In genomic region chr9:132241483-132241839, GRCh38 we compare ENCODE assay signal across 8 cellular contexts.
DNase-seq lines count a peak whose midpoint lies in the region; ATAC-seq and TF ChIP-seq lines count a peak whose summit lies in the region.

No MANE protein-coding gene starts in this region.

- peak overlapping the region; percentile 86 for H3K27ac Mint-ChIP-seq in T-helper 2 cell treated with Interferon-gamma antibody and Interleukin-4, amounts not matched to agents 5 μg/mL and 100 μg/mL, for 36 hours

- POLR2A ChIA-PET in GM10248 (lab: Yijun Ruan, JAX) = no interaction called here

- peaks cover 0 to 21% (median 8%) of the 10 kb centered on the region in 4 donors for H3K4me1 ChIP-seq in Peyer's patch
- H3K4me1 ChIP-seq in gastroesophageal sphincter = peaks cover 0 to 50% (median 5%) of the 10 kb centered on the region in 3 donors
- H3K4me1 ChIP-seq in smooth muscle cell (ENCODE audit: low read depth) = peaks cover 7% of the 10 kb centered on the region

- TF ChIP-seq CTCF in Peyer's patch (IDR thresholded peaks at IDR 0.05) = peak in 1 of 6 experiments; percentile 6
- peak in 1 of 4 experiments; percentile 14 for TF ChIP-seq CTCF in gastroesophageal sphincter (IDR thresholded peaks at IDR 0.05)
- TF ChIP-seq CTCF in smooth muscle cell (IDR thresholded peaks at IDR 0.05; ENCODE audit: borderline replicate concordance, insufficient read depth, poor library complexity, severe bottlenecking) = no peak
- TF ChIP-seq CTCF in GM10248 (IDR thresholded peaks at IDR 0.05; ENCODE audit: control extremely low read depth, extremely low read depth, low read depth, missing control alignments) = no peak

- peak overlapping the region; percentile 92 for H3K4me3 Mint-ChIP-seq in T-helper 2 cell treated with Interferon-gamma antibody and Interleukin-4, amounts not matched to agents 5 μg/mL and 100 μg/mL, for 36 hours

- WGBS in gastroesophageal sphincter (ENCODE audit: low coverage in 1 of 2), 2 donors = 5% methylated on average over 13 of the region's 33 CpGs; no CpG with 5 or more reads in 1 of the 2 donors
- 0% methylated on average over 1 of the region's 33 CpGs for WGBS in smooth muscle cell (ENCODE audit: low lambda C conversion rate)

- no peaks in the 10 kb centered on the region for H3K79me2 ChIP-seq in smooth muscle cell (ENCODE audit: low read depth)

- H3K27me3 Mint-ChIP-seq in T-helper 2 cell treated with Interferon-gamma antibody and Interleukin-4, amounts not matched to agents 5 μg/mL and 100 μg/mL, for 36 hours (ENCODE audit: low read depth) = peaks cover 30% of the 10 kb centered on the region

- no peak overlapping the region for H2AFZ ChIP-seq in smooth muscle cell (ENCODE audit: low read depth)

- peaks cover 6% of the 10 kb centered on the region for H3K4me1 Mint-ChIP-seq in T-helper 2 cell treated with Interferon-gamma antibody and Interleukin-4, amounts not matched to agents 5 μg/mL and 100 μg/mL, for 36 hours (ENCODE audit: low read depth)

- CTCF ChIA-PET in GM10248 (lab: Yijun Ruan, JAX) = interaction anchor here (0.8 to 10.0 kb wide), 6 partner anchors 11 to 480 kb away, joined by 3 to 154 read pairs (median 4); no protein-coding TSS in a partner anchor

- no peaks in the 10 kb centered on the region for H3K9me3 Mint-ChIP-seq in T-helper 2 cell treated with Interferon-gamma antibody and Interleukin-4, amounts not matched to agents 5 μg/mL and 100 μg/mL, for 36 hours

- TF ChIP-seq POLR2A in Peyer's patch (IDR thresholded peaks at IDR 0.05) (no peak), gastroesophageal sphincter (IDR thresholded peaks at IDR 0.05) (no peak)

- no peaks in the 10 kb centered on the region for H4K20me1 ChIP-seq in smooth muscle cell (ENCODE audit: low read depth)

- H3K36me3 ChIP-seq in Peyer's patch (no peaks in the 10 kb centered on the region), gastroesophageal sphincter (no peaks in the 10 kb centered on the region), smooth muscle cell (ENCODE audit: low read depth) (no peaks in the 10 kb centered on the region)

- no peaks in the 10 kb centered on the region for H3K27me3 ChIP-seq in Peyer's patch
- peaks cover 14% of the 10 kb centered on the region for H3K27me3 ChIP-seq in gastroesophageal sphincter
- H3K27me3 ChIP-seq in smooth muscle cell (ENCODE audit: low read depth) = peaks cover 77% of the 10 kb centered on the region

- no peak for ATAC-seq in gastroesophageal sphincter

- no peak for DNase-seq in T-helper 2 cell treated with Interferon-gamma antibody and Interleukin-4, amounts not matched to agents 5 μg/mL and 100 μg/mL, for 36 hours (ENCODE audit: low spot score)
- no peak for DNase-seq in T-helper 2 cell
- no peak for DNase-seq in Peyer's patch
- no peak for DNase-seq in smooth muscle cell (lab: John Stamatoyannopoulos, UW; ENCODE audit: unreplicated experiment)
- no peak for DNase-seq in NCI-H345 (lab: John Stamatoyannopoulos, UW)
- no peak for DNase-seq in GM10248 (ENCODE audit: extremely low spot score)
- no peak for DNase-seq in NCI-H748 (lab: John Stamatoyannopoulos, UW; ENCODE audit: unreplicated experiment)

- TF ChIP-seq EP300 in gastroesophageal sphincter (IDR thresholded peaks at IDR 0.05) = no peak

- no peaks in the 10 kb centered on the region for H3F3A ChIP-seq in smooth muscle cell (ENCODE audit: low read depth)

- H3K27ac ChIP-seq in Peyer's patch (peak overlapping the region; percentile 10 to 84 (median 30)), gastroesophageal sphincter (peak overlapping the region in 3 of 4 donors; percentile 20 to 71 (median 59)), smooth muscle cell (ENCODE audit: low read depth) (no peak overlapping the region)

- H3K4me2 ChIP-seq in smooth muscle cell = peak overlapping the region; percentile 93

- H3K4me3 ChIP-seq in Peyer's patch = peak overlapping the region; percentile 44 to 93 (median 75)
- H3K4me3 ChIP-seq in gastroesophageal sphincter = peak overlapping the region; percentile 48 to 66
- H3K4me3 ChIP-seq in smooth muscle cell = peak overlapping the region; percentile 66

- H3K9me3 ChIP-seq in Peyer's patch = no peaks in the 10 kb centered on the region
- H3K9me3 ChIP-seq in gastroesophageal sphincter = no peaks in the 10 kb centered on the region
- no peaks in the 10 kb centered on the region for H3K9me3 ChIP-seq in smooth muscle cell (replicated peaks; ENCODE audit: low read depth)

- H3K9ac ChIP-seq in smooth muscle cell (ENCODE audit: low read depth) = no peak overlapping the region

- no peaks in the 10 kb centered on the region for H3K36me3 Mint-ChIP-seq in T-helper 2 cell treated with Interferon-gamma antibody and Interleukin-4, amounts not matched to agents 5 μg/mL and 100 μg/mL, for 36 hours (ENCODE audit: low read depth)
